Comparison of ENCODE assay signal across 8 cellular contexts in the genomic region with DNA sequence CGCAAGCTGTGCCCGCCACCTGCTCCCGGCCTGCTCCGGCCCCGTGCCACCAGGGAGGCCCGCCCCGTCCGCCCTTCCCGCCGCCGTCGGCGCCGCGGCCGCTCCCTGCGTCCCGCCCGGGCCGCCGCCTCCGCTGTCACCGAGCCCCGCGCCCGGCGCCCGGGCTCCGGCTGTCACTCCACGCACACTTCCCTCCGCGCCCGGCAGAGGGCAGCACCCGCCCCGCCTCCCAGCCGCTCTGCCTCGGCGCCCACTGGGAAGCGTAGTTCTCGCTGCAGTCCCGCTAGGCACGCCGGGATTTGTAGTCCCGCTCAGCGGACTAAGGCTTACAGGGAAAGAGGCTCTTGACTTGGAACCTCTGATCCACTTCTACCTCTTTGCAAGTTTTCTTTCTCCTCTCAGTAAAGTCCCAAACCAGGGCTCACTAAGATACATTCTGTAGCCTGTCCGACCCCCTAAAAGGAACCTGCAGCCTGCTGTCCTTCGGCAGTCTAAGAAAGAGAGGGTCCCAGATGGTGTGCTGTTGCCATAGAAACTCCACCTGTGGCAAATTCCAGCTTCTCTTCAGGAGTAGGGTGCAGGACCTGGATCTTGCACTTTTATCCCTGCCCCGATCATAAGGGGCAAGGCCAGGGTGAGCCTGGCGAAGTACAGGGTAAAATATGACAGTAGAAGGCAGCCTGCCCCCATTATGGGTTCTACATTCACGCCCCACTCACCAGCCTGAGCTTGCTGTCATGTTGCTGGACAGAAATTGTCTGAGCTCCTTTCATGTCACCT. TPM values are rescaled to one million over a fixed set of nuclear protein-coding genes. Genes with fewer than 3 reads are reported as not detected.
DNase-seq lines count a peak whose midpoint lies in the region; ATAC-seq and TF ChIP-seq lines count a peak whose summit lies in the region.

A gene (minus strand): TSS at position 182 of the 780 bp plus-strand sequence. CDS start 44,395 bp downstream, outside the sequence.

- no peak within 1 kb of the TSS for H3K27ac Mint-ChIP-seq in GM23338

- no peaks in the 10 kb centered on the region for H3K36me3 Mint-ChIP-seq in GM23338 (ENCODE audit: low read depth)

- H3K36me3 ChIP-seq in GM23338 (ENCODE audit: insufficient read depth): no peaks in the 10 kb centered on the region
- no peaks in the 10 kb centered on the region for H3K36me3 ChIP-seq in neural cell (ENCODE audit: insufficient read depth, low read length)
- H3K36me3 ChIP-seq in stomach: peaks cover 0 to 12% (median 0%) of the 10 kb centered on the region in 4 donors

- H3K79me2 ChIP-seq in GM23338 (replicated peaks; ENCODE audit: insufficient read depth) (no peaks in the 10 kb centered on the region), neural cell (replicated peaks; ENCODE audit: insufficient read depth, low read length) (no peaks in the 10 kb centered on the region)

- H3K9ac ChIP-seq in neural cell (ENCODE audit: low read length): peak within 1 kb of the TSS; percentile 38

- peaks cover 28% of the 10 kb centered on the region for H3K4me1 Mint-ChIP-seq in GM23338

- H4K20me1 ChIP-seq in GM23338 (replicated peaks; ENCODE audit: insufficient read depth) (no peaks in the 10 kb centered on the region), neural cell (ENCODE audit: insufficient read depth) (no peaks in the 10 kb centered on the region)

- ATAC-seq in GM23338: peak; percentile 27

- H3K9me3 Mint-ChIP-seq in GM23338: no peaks in the 10 kb centered on the region

- H3K4me3 ChIP-seq in GM23338 (peak within 1 kb of the TSS; percentile 80), neural cell (ENCODE audit: low read length) (peak within 1 kb of the TSS; percentile 65), stomach (peak within 1 kb of the TSS; percentile 55 to 88 (median 82))

- 3 to 10% (median 4%) methylated on average over 21 to 50 of the region's 50 CpGs for whole genome bisulfite sequencing in stomach, 5 donors

- H3K27ac ChIP-seq in GM23338 (ENCODE audit: low read depth) (no peak within 1 kb of the TSS), RWPE1 (peak within 1 kb of the TSS; percentile 98), neural cell (ENCODE audit: low read length) (no peak within 1 kb of the TSS), stomach (peak within 1 kb of the TSS; percentile 89 to 98 (median 94))

- H3K4me2 ChIP-seq in GM23338 (peak within 1 kb of the TSS; percentile 95), neural cell (ENCODE audit: low read length) (peak within 1 kb of the TSS; percentile 54)

- H3K4me3 Mint-ChIP-seq in GM23338: peak within 1 kb of the TSS; percentile 67

- H3K27me3 ChIP-seq in GM23338 (ENCODE audit: insufficient read depth): peaks cover 18% of the 10 kb centered on the region
- H3K27me3 ChIP-seq in neural cell (ENCODE audit: insufficient read depth, low read depth, low read length): peaks cover 22% of the 10 kb centered on the region
- H3K27me3 ChIP-seq in stomach: no peaks in the 10 kb centered on the region

- TF ChIP-seq POLR2A in stomach (IDR thresholded peaks at IDR 0.05): peak in 2 of 4 donors; percentile 47 to 62

- peak; percentile 61 to 87 for TF ChIP-seq CTCF in GM23338 (conservative IDR thresholded peaks at IDR 0.05; ENCODE audit: low read depth in 2 of 2)
- peak; percentile 91 for TF ChIP-seq CTCF in LNCAP (IDR thresholded peaks at IDR 0.05)
- TF ChIP-seq CTCF in RWPE1 (conservative IDR thresholded peaks at IDR 0.05; ENCODE audit: low read depth): peak; percentile 97
- peak; percentile 99 for TF ChIP-seq CTCF in neural cell (IDR thresholded peaks at IDR 0.05; ENCODE audit: poor library complexity, severe bottlenecking)
- TF ChIP-seq CTCF in stomach (IDR thresholded peaks at IDR 0.05): peak in 5 of 7 experiments; percentile 69 to 99 (median 85)

- TF ChIP-seq RAD21 in neural cell (conservative IDR thresholded peaks at IDR 0.05): peak; percentile 62

- H3K9me2 ChIP-seq in GM23338 (ENCODE audit: insufficient read depth): no peaks in the 10 kb centered on the region
- H3K9me2 ChIP-seq in neural cell (ENCODE audit: insufficient read depth, low read length): no peaks in the 10 kb centered on the region

- peaks cover 19% of the 10 kb centered on the region for H3K4me1 ChIP-seq in GM23338 (ENCODE audit: insufficient read depth)
- peaks cover 27 to 50% (median 44%) of the 10 kb centered on the region in 4 donors for H3K4me1 ChIP-seq in stomach

- peak; percentile 90 for DNase-seq in EH (ENCODE audit: low read depth)
- peak; percentile 94 for DNase-seq in GM23338 (ENCODE audit: low spot score)
- peak; percentile 92 for DNase-seq in RWPE1 (ENCODE audit: low spot score)
- DNase-seq in activated effector memory CD4-positive, alpha-beta T cell treated with anti-CD3 and anti-CD28 coated beads, Interleukin-2, amount 50 U/mL, for 16 hours: peak; percentile 98
- DNase-seq in fibroblast of the conjunctiva (ENCODE audit: low read depth): peak; percentile 79
- peak; percentile 97 for DNase-seq in stomach

- peak within 1 kb of the TSS; percentile 81 for H2AFZ ChIP-seq in GM23338
- no peak within 1 kb of the TSS for H2AFZ ChIP-seq in neural cell (ENCODE audit: low read depth, low read length)

- CTCF ChIA-PET in RWPE1 (lab: Yijun Ruan, JAX): interaction anchor here (0.6 to 1.9 kb wide), 7 partner anchors 13 to 470 kb away, joined by 3 to 10 read pairs (median 5); no protein-coding TSS in a partner anchor

- TF ChIP-seq EP300 in neural cell (conservative IDR thresholded peaks at IDR 0.05; ENCODE audit: poor library complexity, severe bottlenecking) (peak; percentile 62), stomach (IDR thresholded peaks at IDR 0.05) (no peak)

- intact Hi-C loops in stomach (cut with DNase I; ENCODE audit: low total_unique reads): no loop called here

- POLR2A ChIA-PET in RWPE1 (lab: Yijun Ruan, JAX; ENCODE audit: low non-redundant PET): interaction anchor here (0.6 to 2.1 kb wide), 2 partner anchors 51 to 1008 kb away, joined by 5 to 7 read pairs; a partner anchor contains a TSS

- peaks cover 18% of the 10 kb centered on the region for H3K27me3 Mint-ChIP-seq in GM23338 (ENCODE audit: insufficient read depth, low read depth, poor library complexity)

- H3K9me3 ChIP-seq in neural cell (ENCODE audit: low read length) (no peaks in the 10 kb centered on the region), stomach (no peaks in the 10 kb centered on the region)

- H3F3A ChIP-seq in GM23338 (replicated peaks; ENCODE audit: low read depth) (peaks cover 14% of the 10 kb centered on the region), neural cell (ENCODE audit: insufficient read depth, low read length, poor library complexity, severe bottlenecking) (no peaks in the 10 kb centered on the region)

TF ChIP-seq in GM23338, 12 proteins besides CTCF, POLR2A, EP300 and RAD21:
- TF ChIP-seq STAT1 (IDR thresholded peaks at IDR 0.05; ENCODE audit: unreplicated experiment) (no peak), CREB1 (CRISPR knock-in tag; IDR thresholded peaks at IDR 0.05; ENCODE audit: low read depth) (peak; percentile 74)
- TF ChIP-seq, protein P1, sequence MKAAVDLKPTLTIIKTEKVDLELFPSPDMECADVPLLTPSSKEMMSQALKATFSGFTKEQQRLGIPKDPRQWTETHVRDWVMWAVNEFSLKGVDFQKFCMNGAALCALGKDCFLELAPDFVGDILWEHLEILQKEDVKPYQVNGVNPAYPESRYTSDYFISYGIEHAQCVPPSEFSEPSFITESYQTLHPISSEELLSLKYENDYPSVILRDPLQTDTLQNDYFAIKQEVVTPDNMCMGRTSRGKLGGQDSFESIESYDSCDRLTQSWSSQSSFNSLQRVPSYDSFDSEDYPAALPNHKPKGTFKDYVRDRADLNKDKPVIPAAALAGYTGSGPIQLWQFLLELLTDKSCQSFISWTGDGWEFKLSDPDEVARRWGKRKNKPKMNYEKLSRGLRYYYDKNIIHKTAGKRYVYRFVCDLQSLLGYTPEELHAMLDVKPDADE (IDR thresholded peaks at IDR 0.05): peak; percentile 99

TF ChIP-seq in neural cell, 6 proteins besides CTCF, POLR2A, EP300 and RAD21:
- TF ChIP-seq POLR2AphosphoS5 (IDR thresholded peaks at IDR 0.05) (no peak), MXI1 (conservative IDR thresholded peaks at IDR 0.05; ENCODE audit: poor library complexity, severe bottlenecking) (peak; percentile 54), SMC3 (conservative IDR thresholded peaks at IDR 0.05; ENCODE audit: poor library complexity) (peak; percentile 70)
TF ChIP-seq in neural cell: peak in this region for 2.

RNA-seq across cellular contexts. Expression of the gene that starts here (rescaled TPM):
- total RNA-seq in GM23338 (2014; rRNA removed; shearing (Covaris generic)): 1.7 and 4.3 TPM in 2 replicates
- 1.1 and 1.3 TPM in 2 replicates for polyA plus RNA-seq in GM23338 (2016; fragmentation: Nextera tagmentation; extraction: Ambion mirVana)
- 0.24 and 0.46 TPM in 2 replicates for polyA plus RNA-seq in neural cell
- 1.2 and 2.7 TPM in 2 replicates for polyA minus RNA-seq in neural cell
- 100 to 1,000 TPM in 1 of 5 donors, 10 to 100 TPM in 2, 1 to 10 TPM in 2; 6.4 to 130 (median 12.9) TPM for total RNA-seq in stomach
- 10 to 100 TPM; 12.1 to 19.5 (median 14.0) TPM for polyA plus RNA-seq in stomach

Comparison
In these comparisons a context has a peak if more than half of its experiments do, and no peak if none do; other contexts are left out.
1. H3K27ac ChIP-seq: peak in RWPE1 (single experiment) and stomach (5 of 5); none in GM23338 (single experiment) and neural cell (single experiment).
2. Peak in every context shown above with its lines, with median percentiles within 50 percentile points of each other: DNase-seq, H3K4me3 ChIP-seq and CTCF ChIP-seq.